In the genomic region with DNA sequence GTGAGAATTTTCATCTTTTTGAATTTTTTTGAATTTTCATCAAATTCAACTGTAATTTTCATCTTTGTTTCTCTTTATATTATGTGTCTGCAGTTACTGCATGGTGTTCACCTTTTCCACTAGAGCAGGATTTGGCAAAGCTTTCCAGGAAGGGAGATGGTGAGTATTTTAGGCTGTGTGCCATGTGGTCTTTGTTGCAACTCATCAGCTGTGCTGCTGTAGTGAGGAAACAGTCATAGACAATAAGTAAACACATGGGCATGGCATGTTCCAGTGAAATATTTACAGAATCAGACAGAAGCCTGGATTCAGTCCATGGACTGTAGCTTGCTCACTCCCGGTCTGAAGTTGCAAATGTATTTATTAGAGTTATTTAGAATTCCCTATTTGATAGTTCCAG, we compare ENCODE assay signal across 23 cellular contexts.
A peak's percentile ranks its signal among the peaks of the same experiment; 100 is the strongest.
DNase-seq lines count a peak whose midpoint lies in the region; ATAC-seq and TF ChIP-seq lines count a peak whose summit lies in the region.
"Had no signal": no experiment of that assay in that cellular context is flagged by ENCODE, and none has a peak within 500 bp of the region (broad histone marks: within the 10 kb centered on the region; RNA-seq: fewer than 3 reads in every experiment).

No MANE protein-coding gene starts in this region.

- CTCF ChIA-PET in naive thymus-derived CD4-positive, alpha-beta T cell (lab: Charles Lee), result no interaction called here

- H3K27me3 ChIP-seq in osteoblast (ENCODE audit: insufficient read depth, low read length), result no peaks in the 10 kb centered on the region
- no peaks in the 10 kb centered on the region for H3K27me3 ChIP-seq in naive thymus-derived CD4-positive, alpha-beta T cell (ENCODE audit: control insufficient read depth in 2 of 2, insufficient read depth in 2 of 2, low read length in 2 of 2)
- H3K27me3 ChIP-seq: SJCRH30 had no signal

- no peak overlapping the region for H3K4me2 ChIP-seq in osteoblast (ENCODE audit: insufficient read depth, low read length)

- intact Hi-C loops in naive thymus-derived CD4-positive, alpha-beta T cell (cut with micrococcal nuclease), result no loop called here

- POLR2A ChIA-PET in naive thymus-derived CD4-positive, alpha-beta T cell (lab: Charles Lee), result no interaction called here

- H3K36me3 ChIP-seq in osteoblast (ENCODE audit: insufficient read depth, low read length), result no peaks in the 10 kb centered on the region
- H3K36me3 ChIP-seq in naive thymus-derived CD4-positive, alpha-beta T cell (ENCODE audit: control insufficient read depth in 2 of 3, insufficient read depth in 3 of 3, low read length in 3 of 3), result no peaks in the 10 kb centered on the region
- H3K36me3 ChIP-seq: SJCRH30 had no signal

- H3K79me2 ChIP-seq in osteoblast (ENCODE audit: insufficient read depth, low read length), result no peaks in the 10 kb centered on the region

- H3K9me3 Mint-ChIP-seq in naive thymus-derived CD4-positive, alpha-beta T cell, result peaks cover 0 to 35% (median 16%) of the 10 kb centered on the region in 11 donors

- no peaks in the 10 kb centered on the region for H4K20me1 ChIP-seq in osteoblast (ENCODE audit: insufficient read depth, low read length)

- peaks cover 0 to 13% (median 3%) of the 10 kb centered on the region in 5 donors for H3K27me3 Mint-ChIP-seq in naive thymus-derived CD4-positive, alpha-beta T cell
- H3K27me3 Mint-ChIP-seq: CD8-positive, alpha-beta memory T cell had no signal

- H3K36me3 Mint-ChIP-seq in naive thymus-derived CD4-positive, alpha-beta T cell, result peaks cover 0 to 5% (median 0%) of the 10 kb centered on the region in 5 donors
- H3K36me3 Mint-ChIP-seq: T-cell had no signal

- DNase-seq in LNCaP clone FGC (ENCODE audit: low read depth) (peak; percentile 98), kidney tubule cell (ENCODE audit: low spot score) (peak; percentile 50), osteoblast (ENCODE audit: insufficient read length, low spot score, missing footprints) (no peak)
- DNase-seq in naive thymus-derived CD4-positive, alpha-beta T cell, result no peak
- DNase-seq in NK-92 treated with Interleukin-12 subunit alpha and Interleukin-12 subunit beta, amount 100 ng/mL, for 24 hours (lab: John Stamatoyannopoulos, UW), result no peak
- DNase-seq: activated CD4-positive, alpha-beta T cell treated with anti-CD3 and anti-CD28 coated beads for 1 hour; activated naive CD4-positive, alpha-beta T cell treated with Interleukin-2 at 50 U/mL for 16 hours; activated T-cell treated with anti-CD3 and anti-CD28 coated beads, Interleukin-2, amount 50 U/mL, for 48 hours; CD8-positive, alpha-beta memory T cell; dermis blood vessel endothelial cell; DMS79 treated with DMSO at 0.1 percent for 48 hours; erythroblast; HFFc6; NCI-H1417 treated with DMSO at 0.1 percent for 48 hours; NCI-H2171 treated with DMSO at 0.1 percent for 48 hours; SJCRH30; stimulated activated CD4-positive, alpha-beta T cell treated with anti-CD3 and anti-CD28 coated beads, Interleukin-4, amount 100 ng/mL, for 24 hours; stimulated activated naive CD4-positive, alpha-beta T cell treated with Interleukin-2 at 50 U/mL for 16 hours; T-cell had no signal

- H3K27ac ChIP-seq in C4-2B (peak overlapping the region; percentile 80; the same call in 1 of the 2 replicates), VCaP (peak overlapping the region; percentile 73), osteoblast (ENCODE audit: low read depth, low read length) (no peak overlapping the region)
- no peak overlapping the region for H3K27ac ChIP-seq in naive thymus-derived CD4-positive, alpha-beta T cell (ENCODE audit: low read depth, low read length)
- H3K27ac ChIP-seq: SJCRH30 had no signal

- H3K4me1 ChIP-seq in osteoblast (ENCODE audit: insufficient read depth, low read length), result no peaks in the 10 kb centered on the region
- no peaks in the 10 kb centered on the region for H3K4me1 ChIP-seq in naive thymus-derived CD4-positive, alpha-beta T cell (ENCODE audit: control insufficient read depth in 2 of 2, insufficient read depth in 2 of 2, low read length in 2 of 2)
- H3K4me1 ChIP-seq: SJCRH30 had no signal

- H2AFZ ChIP-seq in osteoblast (ENCODE audit: low read length), result no peak overlapping the region

- H3K4me3 Mint-ChIP-seq in naive thymus-derived CD4-positive, alpha-beta T cell, result no peak overlapping the region
- H3K4me3 Mint-ChIP-seq: CD8-positive, alpha-beta memory T cell; HFFc6; T-cell had no signal

- TF ChIP-seq CTCF in C4-2B (conservative IDR thresholded peaks at IDR 0.05), result no peak
- no peak for TF ChIP-seq CTCF in LNCaP clone FGC (IDR thresholded peaks at IDR 0.05; ENCODE audit: control insufficient read depth, extremely low read depth, insufficient read depth)
- no peak for TF ChIP-seq CTCF in VCaP (conservative IDR thresholded peaks at IDR 0.05)
- TF ChIP-seq CTCF in osteoblast (IDR thresholded peaks at IDR 0.05; ENCODE audit: extremely low read depth, low read depth, low read length), result no peak

- H3K4me3 ChIP-seq in LNCaP clone FGC (ENCODE audit: low read depth, low read length) (no peak overlapping the region), osteoblast (ENCODE audit: insufficient read depth, low read length) (no peak overlapping the region)
- H3K4me3 ChIP-seq in naive thymus-derived CD4-positive, alpha-beta T cell (ENCODE audit: low read length), result no peak overlapping the region
- H3K4me3 ChIP-seq: lung, SJCRH30 had no signal

- no peaks in the 10 kb centered on the region for H3K9me3 ChIP-seq in osteoblast (ENCODE audit: low read depth, low read length)
- no peaks in the 10 kb centered on the region for H3K9me3 ChIP-seq in naive thymus-derived CD4-positive, alpha-beta T cell (ENCODE audit: control insufficient read depth in 2 of 3, low read length in 3 of 3)
- H3K9me3 ChIP-seq: SJCRH30 had no signal

- no peak overlapping the region for H3K27ac Mint-ChIP-seq in naive thymus-derived CD4-positive, alpha-beta T cell
- H3K27ac Mint-ChIP-seq: CD8-positive, alpha-beta memory T cell; HFFc6; T-cell had no signal

- ATAC-seq in naive thymus-derived CD4-positive, alpha-beta T cell, result no peak
- no peak for ATAC-seq in HG03175 (IDR thresholded peaks at IDR 0.05; ENCODE audit: unreplicated experiment)
- ATAC-seq: T-cell had no signal

- no peaks in the 10 kb centered on the region for H3K4me1 Mint-ChIP-seq in naive thymus-derived CD4-positive, alpha-beta T cell
- H3K4me1 Mint-ChIP-seq: CD8-positive, alpha-beta memory T cell; T-cell had no signal

Comparison
In these comparisons a context has a peak if more than half of its experiments do, and no peak if none do; other contexts are left out.
1. H3K27ac ChIP-seq: peak in C4-2B (single experiment) and VCaP (single experiment); none in osteoblast (single experiment) and naive thymus-derived CD4-positive, alpha-beta T cell (single experiment).
2. DNase-seq: peak in LNCaP clone FGC (single experiment) and kidney tubule cell (single experiment); none in osteoblast (single experiment), naive thymus-derived CD4-positive, alpha-beta T cell (0 of 9) and NK-92 treated with Interleukin-12 subunit alpha and Interleukin-12 subunit beta, amount 100 ng/mL, for 24 hours (single experiment).